In the genomic region with DNA sequence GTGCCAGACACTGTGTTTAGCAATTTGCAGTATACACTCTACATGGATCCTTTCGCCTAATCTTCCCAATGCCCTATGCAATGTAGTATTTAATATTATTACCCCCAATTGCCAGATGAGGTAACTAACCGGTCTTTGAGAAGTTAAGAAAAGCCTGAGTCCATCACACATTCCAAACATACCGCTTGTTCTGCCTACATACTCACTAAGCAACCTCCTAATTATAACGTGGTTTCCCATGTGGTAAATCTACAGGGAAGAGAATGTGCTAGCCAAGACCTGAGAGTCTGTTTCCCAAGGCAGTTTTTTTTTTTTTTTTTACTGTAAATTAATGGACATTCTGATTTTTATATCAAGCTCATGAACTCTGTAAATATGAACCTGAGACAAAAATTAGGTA, we compare ENCODE assay signal across 1 cellular context.
TF ChIP-seq lines count a peak whose summit lies in the region.

No MANE protein-coding gene starts in this region.

TF ChIP-seq in K562, 482 proteins besides CTCF, POLR2A, EP300 and RAD21 (continued from another document):
- TF ChIP-seq HMBOX1 (IDR thresholded peaks at IDR 0.05) (peak; percentile 37; the same call in 1 of the 2 replicates), CBX3 (IDR thresholded peaks at IDR 0.05; ENCODE audit: borderline replicate concordance in 1 of 2, low read length in 2 of 2) (no peak)
